3 cellular contexts compared by ENCODE assay signal in the genomic region with DNA sequence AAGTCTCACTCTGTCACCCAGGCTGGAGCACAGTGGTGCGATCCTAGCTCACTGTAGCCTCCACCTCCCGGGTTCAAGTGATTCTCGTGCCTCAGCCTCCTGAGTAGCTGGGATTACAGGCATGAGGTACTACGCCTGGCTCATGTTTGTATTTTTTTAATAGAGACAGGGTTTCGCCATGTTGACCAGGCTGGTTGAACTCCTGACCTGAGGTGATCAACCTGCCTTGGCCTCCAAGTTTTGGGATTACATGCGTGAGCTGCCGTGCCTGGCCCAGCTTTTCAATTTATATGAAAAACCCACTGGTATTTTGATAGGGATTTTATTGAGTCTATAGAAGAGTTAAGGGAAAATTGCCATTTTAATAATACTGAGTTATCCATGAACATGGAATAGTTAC.
TF ChIP-seq lines count a peak whose summit lies in the region.

No MANE protein-coding gene starts in this region.

TF ChIP-seq in liver, 16 proteins besides CTCF, POLR2A, EP300 and RAD21 (continued from another document):
- no peak for TF ChIP-seq JUND (IDR thresholded peaks at IDR 0.05)

TF ChIP-seq in HepG2, 621 proteins besides CTCF, POLR2A, EP300 and RAD21:
- TF ChIP-seq DNMT3B (CRISPR knock-in tag; conservative IDR thresholded peaks at IDR 0.05) (no peak), ZNF75D (CRISPR knock-in tag; IDR thresholded peaks at IDR 0.05; ENCODE audit: borderline replicate concordance) (no peak), KLF12 (CRISPR knock-in tag; IDR thresholded peaks at IDR 0.05; ENCODE audit: borderline replicate concordance) (no peak), ISL2 (CRISPR knock-in tag; IDR thresholded peaks at IDR 0.05) (no peak), SOX5 (CRISPR knock-in tag; IDR thresholded peaks at IDR 0.05; ENCODE audit: borderline replicate concordance) (no peak), HNRNPK (IDR thresholded peaks at IDR 0.05; ENCODE audit: low read depth, low read length, poor library complexity, severe bottlenecking) (no peak), MED8 (CRISPR knock-in tag; IDR thresholded peaks at IDR 0.05; ENCODE audit: insufficient replicate concordance) (no peak), GABPA (IDR thresholded peaks at IDR 0.05; ENCODE audit: low read depth, low read length) (no peak), GABPA (CRISPR knock-in tag; IDR thresholded peaks at IDR 0.05; ENCODE audit: low read depth) (no peak), ZFP90 (CRISPR knock-in tag; IDR thresholded peaks at IDR 0.05; ENCODE audit: borderline replicate concordance) (no peak), HMG20A (CRISPR knock-in tag; IDR thresholded peaks at IDR 0.05; ENCODE audit: borderline replicate concordance) (no peak), KAT7 (CRISPR knock-in tag; IDR thresholded peaks at IDR 0.05; ENCODE audit: borderline replicate concordance) (no peak), JARID2 (CRISPR knock-in tag; IDR thresholded peaks at IDR 0.05; ENCODE audit: insufficient replicate concordance) (no peak), YEATS2 (CRISPR knock-in tag; IDR thresholded peaks at IDR 0.05; ENCODE audit: borderline replicate concordance) (no peak)
- TF ChIP-seq, protein P1, sequence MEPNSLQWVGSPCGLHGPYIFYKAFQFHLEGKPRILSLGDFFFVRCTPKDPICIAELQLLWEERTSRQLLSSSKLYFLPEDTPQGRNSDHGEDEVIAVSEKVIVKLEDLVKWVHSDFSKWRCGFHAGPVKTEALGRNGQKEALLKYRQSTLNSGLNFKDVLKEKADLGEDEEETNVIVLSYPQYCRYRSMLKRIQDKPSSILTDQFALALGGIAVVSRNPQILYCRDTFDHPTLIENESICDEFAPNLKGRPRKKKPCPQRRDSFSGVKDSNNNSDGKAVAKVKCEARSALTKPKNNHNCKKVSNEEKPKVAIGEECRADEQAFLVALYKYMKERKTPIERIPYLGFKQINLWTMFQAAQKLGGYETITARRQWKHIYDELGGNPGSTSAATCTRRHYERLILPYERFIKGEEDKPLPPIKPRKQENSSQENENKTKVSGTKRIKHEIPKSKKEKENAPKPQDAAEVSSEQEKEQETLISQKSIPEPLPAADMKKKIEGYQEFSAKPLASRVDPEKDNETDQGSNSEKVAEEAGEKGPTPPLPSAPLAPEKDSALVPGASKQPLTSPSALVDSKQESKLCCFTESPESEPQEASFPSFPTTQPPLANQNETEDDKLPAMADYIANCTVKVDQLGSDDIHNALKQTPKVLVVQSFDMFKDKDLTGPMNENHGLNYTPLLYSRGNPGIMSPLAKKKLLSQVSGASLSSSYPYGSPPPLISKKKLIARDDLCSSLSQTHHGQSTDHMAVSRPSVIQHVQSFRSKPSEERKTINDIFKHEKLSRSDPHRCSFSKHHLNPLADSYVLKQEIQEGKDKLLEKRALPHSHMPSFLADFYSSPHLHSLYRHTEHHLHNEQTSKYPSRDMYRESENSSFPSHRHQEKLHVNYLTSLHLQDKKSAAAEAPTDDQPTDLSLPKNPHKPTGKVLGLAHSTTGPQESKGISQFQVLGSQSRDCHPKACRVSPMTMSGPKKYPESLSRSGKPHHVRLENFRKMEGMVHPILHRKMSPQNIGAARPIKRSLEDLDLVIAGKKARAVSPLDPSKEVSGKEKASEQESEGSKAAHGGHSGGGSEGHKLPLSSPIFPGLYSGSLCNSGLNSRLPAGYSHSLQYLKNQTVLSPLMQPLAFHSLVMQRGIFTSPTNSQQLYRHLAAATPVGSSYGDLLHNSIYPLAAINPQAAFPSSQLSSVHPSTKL (CRISPR knock-in tag; IDR thresholded peaks at IDR 0.05), result no peak

TF ChIP-seq in SK-N-SH, 30 proteins besides CTCF, POLR2A, EP300 and RAD21 (continued from another document):
- TF ChIP-seq FOXJ3 (CRISPR knock-in tag; IDR thresholded peaks at IDR 0.05) (no peak), TCF12 (IDR thresholded peaks at IDR 0.05) (no peak), NFIC (IDR thresholded peaks at IDR 0.05; ENCODE audit: borderline replicate concordance) (no peak), FOXM1 (IDR thresholded peaks at IDR 0.05; ENCODE audit: low read depth) (no peak), TEAD4 (IDR thresholded peaks at IDR 0.05; ENCODE audit: borderline replicate concordance, insufficient read depth) (no peak), MEF2A (IDR thresholded peaks at IDR 0.05; ENCODE audit: borderline replicate concordance, low read depth) (no peak), ELF1 (IDR thresholded peaks at IDR 0.05) (no peak), TAF1 (IDR thresholded peaks at IDR 0.05; ENCODE audit: borderline replicate concordance, low read depth, low read length) (no peak), NRF1 (IDR thresholded peaks at IDR 0.05; ENCODE audit: low read depth, low read length) (no peak), RXRA (IDR thresholded peaks at IDR 0.05; ENCODE audit: borderline replicate concordance, low read depth) (no peak), FOSL2 (IDR thresholded peaks at IDR 0.05; ENCODE audit: borderline replicate concordance, low read depth) (no peak), MXI1 (IDR thresholded peaks at IDR 0.05; ENCODE audit: low read depth, low read length) (no peak), EZH2phosphoT487 (IDR thresholded peaks at IDR 0.05; ENCODE audit: borderline replicate concordance, low read depth) (no peak), SMC3 (IDR thresholded peaks at IDR 0.05; ENCODE audit: low read depth, low read length) (no peak)
- TF ChIP-seq, protein P2, sequence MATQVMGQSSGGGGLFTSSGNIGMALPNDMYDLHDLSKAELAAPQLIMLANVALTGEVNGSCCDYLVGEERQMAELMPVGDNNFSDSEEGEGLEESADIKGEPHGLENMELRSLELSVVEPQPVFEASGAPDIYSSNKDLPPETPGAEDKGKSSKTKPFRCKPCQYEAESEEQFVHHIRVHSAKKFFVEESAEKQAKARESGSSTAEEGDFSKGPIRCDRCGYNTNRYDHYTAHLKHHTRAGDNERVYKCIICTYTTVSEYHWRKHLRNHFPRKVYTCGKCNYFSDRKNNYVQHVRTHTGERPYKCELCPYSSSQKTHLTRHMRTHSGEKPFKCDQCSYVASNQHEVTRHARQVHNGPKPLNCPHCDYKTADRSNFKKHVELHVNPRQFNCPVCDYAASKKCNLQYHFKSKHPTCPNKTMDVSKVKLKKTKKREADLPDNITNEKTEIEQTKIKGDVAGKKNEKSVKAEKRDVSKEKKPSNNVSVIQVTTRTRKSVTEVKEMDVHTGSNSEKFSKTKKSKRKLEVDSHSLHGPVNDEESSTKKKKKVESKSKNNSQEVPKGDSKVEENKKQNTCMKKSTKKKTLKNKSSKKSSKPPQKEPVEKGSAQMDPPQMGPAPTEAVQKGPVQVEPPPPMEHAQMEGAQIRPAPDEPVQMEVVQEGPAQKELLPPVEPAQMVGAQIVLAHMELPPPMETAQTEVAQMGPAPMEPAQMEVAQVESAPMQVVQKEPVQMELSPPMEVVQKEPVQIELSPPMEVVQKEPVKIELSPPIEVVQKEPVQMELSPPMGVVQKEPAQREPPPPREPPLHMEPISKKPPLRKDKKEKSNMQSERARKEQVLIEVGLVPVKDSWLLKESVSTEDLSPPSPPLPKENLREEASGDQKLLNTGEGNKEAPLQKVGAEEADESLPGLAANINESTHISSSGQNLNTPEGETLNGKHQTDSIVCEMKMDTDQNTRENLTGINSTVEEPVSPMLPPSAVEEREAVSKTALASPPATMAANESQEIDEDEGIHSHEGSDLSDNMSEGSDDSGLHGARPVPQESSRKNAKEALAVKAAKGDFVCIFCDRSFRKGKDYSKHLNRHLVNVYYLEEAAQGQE (IDR thresholded peaks at IDR 0.05; ENCODE audit: low read depth, low read length), result no peak
- TF ChIP-seq, protein P3, sequence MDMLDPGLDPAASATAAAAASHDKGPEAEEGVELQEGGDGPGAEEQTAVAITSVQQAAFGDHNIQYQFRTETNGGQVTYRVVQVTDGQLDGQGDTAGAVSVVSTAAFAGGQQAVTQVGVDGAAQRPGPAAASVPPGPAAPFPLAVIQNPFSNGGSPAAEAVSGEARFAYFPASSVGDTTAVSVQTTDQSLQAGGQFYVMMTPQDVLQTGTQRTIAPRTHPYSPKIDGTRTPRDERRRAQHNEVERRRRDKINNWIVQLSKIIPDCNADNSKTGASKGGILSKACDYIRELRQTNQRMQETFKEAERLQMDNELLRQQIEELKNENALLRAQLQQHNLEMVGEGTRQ (IDR thresholded peaks at IDR 0.05; ENCODE audit: borderline replicate concordance, low read depth, low read length), result no peak
- TF ChIP-seq, protein P4, sequence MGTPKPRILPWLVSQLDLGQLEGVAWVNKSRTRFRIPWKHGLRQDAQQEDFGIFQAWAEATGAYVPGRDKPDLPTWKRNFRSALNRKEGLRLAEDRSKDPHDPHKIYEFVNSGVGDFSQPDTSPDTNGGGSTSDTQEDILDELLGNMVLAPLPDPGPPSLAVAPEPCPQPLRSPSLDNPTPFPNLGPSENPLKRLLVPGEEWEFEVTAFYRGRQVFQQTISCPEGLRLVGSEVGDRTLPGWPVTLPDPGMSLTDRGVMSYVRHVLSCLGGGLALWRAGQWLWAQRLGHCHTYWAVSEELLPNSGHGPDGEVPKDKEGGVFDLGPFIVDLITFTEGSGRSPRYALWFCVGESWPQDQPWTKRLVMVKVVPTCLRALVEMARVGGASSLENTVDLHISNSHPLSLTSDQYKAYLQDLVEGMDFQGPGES (IDR thresholded peaks at IDR 0.05; ENCODE audit: low read depth, low read length), result no peak
- TF ChIP-seq, protein P5, sequence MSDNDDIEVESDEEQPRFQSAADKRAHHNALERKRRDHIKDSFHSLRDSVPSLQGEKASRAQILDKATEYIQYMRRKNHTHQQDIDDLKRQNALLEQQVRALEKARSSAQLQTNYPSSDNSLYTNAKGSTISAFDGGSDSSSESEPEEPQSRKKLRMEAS (IDR thresholded peaks at IDR 0.05; ENCODE audit: low read depth), result no peak
- TF ChIP-seq, protein P6, sequence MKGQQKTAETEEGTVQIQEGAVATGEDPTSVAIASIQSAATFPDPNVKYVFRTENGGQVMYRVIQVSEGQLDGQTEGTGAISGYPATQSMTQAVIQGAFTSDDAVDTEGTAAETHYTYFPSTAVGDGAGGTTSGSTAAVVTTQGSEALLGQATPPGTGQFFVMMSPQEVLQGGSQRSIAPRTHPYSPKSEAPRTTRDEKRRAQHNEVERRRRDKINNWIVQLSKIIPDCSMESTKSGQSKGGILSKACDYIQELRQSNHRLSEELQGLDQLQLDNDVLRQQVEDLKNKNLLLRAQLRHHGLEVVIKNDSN (IDR thresholded peaks at IDR 0.05; ENCODE audit: borderline replicate concordance, low read depth), result no peak
TF ChIP-seq in SK-N-SH: peak in this region for 0.
